Comparison of ENCODE assay signal across 15 cellular contexts in the genomic region with DNA sequence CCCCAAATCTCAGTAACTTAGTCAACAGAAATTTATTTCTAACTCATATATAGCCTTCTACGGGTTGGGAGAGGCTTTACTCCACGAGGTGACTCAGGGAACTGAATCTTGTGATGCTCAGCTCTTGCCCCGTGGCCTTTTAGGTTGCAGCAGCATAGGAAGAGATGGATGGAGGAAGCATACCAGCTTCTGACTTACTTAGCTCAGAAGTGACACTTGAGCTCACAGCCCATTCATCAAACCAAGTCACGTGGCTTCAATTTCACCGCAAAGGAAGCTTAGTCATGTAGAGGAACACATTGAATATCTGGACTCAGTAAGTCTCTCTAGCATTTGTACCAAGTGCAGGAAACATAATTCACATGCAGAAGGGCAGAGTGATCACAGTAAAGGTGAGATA.
DNase-seq lines count a peak whose midpoint lies in the region; ATAC-seq, FAIRE-seq and TF ChIP-seq lines count a peak whose summit lies in the region.
"Had no signal": no experiment of that assay in that cellular context is flagged by ENCODE, and none has a peak within 500 bp of the region (broad histone marks: within the 10 kb centered on the region; RNA-seq: fewer than 3 reads in every experiment).

No MANE protein-coding gene starts in this region.

- dilution Hi-C loops in IMR-90 (cut with HindIII; ENCODE audit: low sequenced_read_pairs, unreplicated experiment): no loop called here

- H3K9ac ChIP-seq in IMR-90 (ENCODE audit: low read depth, low read length) (no peak overlapping the region), kidney (ENCODE audit: low read length in 2 of 2) (no peak overlapping the region)

- H3K4me1 ChIP-seq in IMR-90 (ENCODE audit: control insufficient read depth, insufficient read depth, low read length) (peaks cover 4% of the 10 kb centered on the region; the same call in 1 of the 2 replicates), kidney (ENCODE audit: control insufficient read depth in 1 of 2, insufficient read depth in 1 of 2, low read depth in 1 of 2, low read length in 2 of 2) (no peaks in the 10 kb centered on the region)
- H3K4me1 ChIP-seq: stomach had no signal

- no peak overlapping the region for H3K14ac ChIP-seq in IMR-90 (replicated peaks; ENCODE audit: low read depth, low read length)

- intact Hi-C loops in IMR-90 (cut with micrococcal nuclease): no loop called here
- intact Hi-C loops in kidney (cut with DNase I): no loop called here
- intact Hi-C loops in CD14-positive monocyte (cut with micrococcal nuclease): no loop called here

- no peak overlapping the region for H3K4me2 ChIP-seq in IMR-90 (ENCODE audit: low read depth, low read length)

- no peak overlapping the region for H4K5ac ChIP-seq in IMR-90 (ENCODE audit: low read depth, low read length)

- peak overlapping the region; percentile 1 for H2AFZ ChIP-seq in IMR-90 (replicated peaks; ENCODE audit: low read length, poor library complexity)

- H4K20me1 ChIP-seq in IMR-90 (ENCODE audit: insufficient read depth, low read length): no peaks in the 10 kb centered on the region

- no peaks in the 10 kb centered on the region for H3K27me3 Mint-ChIP-seq in CD14-positive monocyte (ENCODE audit: low read depth in 3 of 3)
- H3K27me3 Mint-ChIP-seq: CD8-positive, alpha-beta memory T cell; IgD-negative memory B cell had no signal

- H3K27me3 ChIP-seq in IMR-90 (ENCODE audit: control insufficient read depth, insufficient read depth, low read length): no peaks in the 10 kb centered on the region
- H3K27me3 ChIP-seq: stomach had no signal

- no peak overlapping the region; the same call in 1 of the 2 replicates for H3K56ac ChIP-seq in IMR-90 (ENCODE audit: extremely low read depth, insufficient read depth, low read length)

- BruUV-seq in IMR-90 (replicated peaks; lab: Mats Ljungman, UMichigan): no TSS peak

- H4K8ac ChIP-seq in IMR-90 (ENCODE audit: low read depth in 2 of 2, low read length in 2 of 2): peak overlapping the region in 1 of 2 experiments; percentile 95; a peak in 3 of 4 replicates

- H2BK20ac ChIP-seq in IMR-90 (ENCODE audit: low read depth, low read length): peak overlapping the region; percentile 91; the same call in 1 of the 2 replicates

- no peaks in the 10 kb centered on the region for H3K4me1 Mint-ChIP-seq in CD14-positive monocyte
- H3K4me1 Mint-ChIP-seq: CD8-positive, alpha-beta memory T cell; IgD-negative memory B cell had no signal

- H3K27ac Mint-ChIP-seq in CD14-positive monocyte: no peak overlapping the region
- H3K27ac Mint-ChIP-seq: CD8-positive, alpha-beta memory T cell; IgD-negative memory B cell had no signal

- TF ChIP-seq CTCF in IMR-90 (conservative IDR thresholded peaks at IDR 0.05; ENCODE audit: low read depth, low read length) (no peak), kidney (IDR thresholded peaks at IDR 0.05; ENCODE audit: borderline replicate concordance, extremely low read depth, insufficient read depth) (no peak), CD14-positive monocyte (IDR thresholded peaks at IDR 0.05) (no peak)

- H3K4me3 Mint-ChIP-seq in CD14-positive monocyte: no peak overlapping the region
- H3K4me3 Mint-ChIP-seq: IgD-negative memory B cell had no signal

- no CpG with 5 or more reads among the region's 5 CpGs for WGBS in IMR-90 (ENCODE audit: extremely low coverage in 2 of 2, insufficient read length in 1 of 2), 2 experiments

- peaks cover 0 to 4% of the 10 kb centered on the region in 2 experiments; a peak in 1 of 4 replicates for H3K79me1 ChIP-seq in IMR-90 (ENCODE audit: low read depth in 1 of 2, low read length in 2 of 2)

- peak overlapping the region; percentile 98 for H2BK5ac ChIP-seq in IMR-90 (ENCODE audit: low read depth, low read length, poor library complexity, severe bottlenecking)

- no peak for FAIRE-seq in kidney (lab: Jason Lieb, UNC)
- FAIRE-seq: H1 had no signal

- H2AK9ac ChIP-seq in IMR-90 (replicated peaks; ENCODE audit: low read depth, low read length, poor library complexity): no peak overlapping the region

- CTCF ChIA-PET in IMR-90 (lab: Yijun Ruan, JAX): interaction anchor here (1.0 kb wide), 1 partner anchor 12 kb away, joined by 5 read pairs; no protein-coding TSS in a partner anchor

- peak; percentile 82 for ATAC-seq in IMR-90 (ENCODE audit: low read depth)
- ATAC-seq in HG03025 (IDR thresholded peaks at IDR 0.05; ENCODE audit: low FRiP score, unreplicated experiment): no peak
- ATAC-seq: Panc1 had no signal

- H3K27ac ChIP-seq in IMR-90 (ENCODE audit: insufficient read depth, low read length): no peak overlapping the region
- no peak overlapping the region for H3K27ac ChIP-seq in kidney (ENCODE audit: low read depth in 2 of 2, low read length in 2 of 2)
- H3K27ac ChIP-seq: stomach had no signal

- peak; percentile 90 for DNase-seq in EH (ENCODE audit: low read depth)
- peak; percentile 99 for DNase-seq in IMR-90
- DNase-seq in SW480 (ENCODE audit: low spot score): peak; percentile 7
- DNase-seq in glomerular endothelial cell (ENCODE audit: extremely low read depth, low read depth, low spot score): peak; percentile 65
- DNase-seq in kidney: no peak
- no peak for DNase-seq in CD14-positive monocyte (ENCODE audit: low spot score)
- no peak for DNase-seq in T-helper 1 cell
- DNase-seq: CD8-positive, alpha-beta memory T cell; retina; stomach; T-helper 9 cell had no signal

- H2BK120ac ChIP-seq in IMR-90 (ENCODE audit: low read depth, low read length): peak overlapping the region; percentile 95; the same call in 1 of the 2 replicates

- TF ChIP-seq POLR2A in IMR-90 (IDR thresholded peaks at IDR 0.05; ENCODE audit: low read depth, low read length): peak; percentile 52; the same call in 1 of the 2 replicates

- no peak overlapping the region; the same call in 1 of the 2 replicates for H3K23ac ChIP-seq in IMR-90 (ENCODE audit: low read depth, low read length)

- no peak overlapping the region for H3K4me3 ChIP-seq in IMR-90 (ENCODE audit: insufficient read depth, low read depth, low read length)
- no peak overlapping the region for H3K4me3 ChIP-seq in kidney (ENCODE audit: low read length in 2 of 2)
- H3K4me3 ChIP-seq: stomach had no signal

- TF ChIP-seq RAD21 in IMR-90 (IDR thresholded peaks at IDR 0.05; ENCODE audit: low read length): no peak; the same call in 1 of the 2 replicates

- no peaks in the 10 kb centered on the region for H3K9me1 ChIP-seq in IMR-90 (ENCODE audit: insufficient read depth, low read length)

- no peaks in the 10 kb centered on the region for H3K36me3 ChIP-seq in IMR-90 (ENCODE audit: control insufficient read depth, insufficient read depth, low read length)
- no peaks in the 10 kb centered on the region for H3K36me3 ChIP-seq in kidney (ENCODE audit: control insufficient read depth in 1 of 2, insufficient read depth in 2 of 2, low read length in 2 of 2)
- H3K36me3 ChIP-seq: stomach had no signal

- H4K91ac ChIP-seq in IMR-90 (ENCODE audit: insufficient read depth, low read depth, low read length): no peak overlapping the region

- no peak overlapping the region for H2BK15ac ChIP-seq in IMR-90 (ENCODE audit: low read depth, low read length)

- H3K36me3 Mint-ChIP-seq in CD14-positive monocyte: no peaks in the 10 kb centered on the region
- H3K36me3 Mint-ChIP-seq: CD8-positive, alpha-beta memory T cell; IgD-negative memory B cell had no signal

- peaks cover 6% of the 10 kb centered on the region for H3K9me3 ChIP-seq in IMR-90 (ENCODE audit: control insufficient read depth, insufficient read depth, low read length)
- H3K9me3 ChIP-seq in kidney (ENCODE audit: control insufficient read depth in 1 of 2, low read length in 2 of 2): no peaks in the 10 kb centered on the region
- H3K9me3 ChIP-seq: stomach had no signal

- in situ Hi-C loops in IMR-90 (cut with MboI; ENCODE audit: low sequenced_read_pairs): loop anchor here (25.0 kb wide), 1 partner anchor 1375 kb away; the partner anchor contains the start of gene TICAM2

- H3K9me3 Mint-ChIP-seq in CD14-positive monocyte: peaks cover 0 to 10% (median 3%) of the 10 kb centered on the region in 7 donors

- no peak overlapping the region for H3K4ac ChIP-seq in IMR-90 (ENCODE audit: low read depth, low read length)

- no peak overlapping the region for H2AK5ac ChIP-seq in IMR-90 (ENCODE audit: low read depth, low read length)

- no peak overlapping the region; the same call in 1 of the 2 replicates for H3K18ac ChIP-seq in IMR-90 (ENCODE audit: low read depth, low read length)

- POLR2A ChIA-PET in IMR-90 (lab: Charles Lee; ENCODE audit: unreplicated experiment): interaction anchor here (0.8 kb wide), 1 partner anchor 12 kb away, joined by 3 read pairs; no protein-coding TSS in a partner anchor

TF ChIP-seq in IMR-90, 13 proteins besides CTCF, POLR2A, EP300 and RAD21 (continues in another document):
- TF ChIP-seq RCOR1 (IDR thresholded peaks at IDR 0.05; ENCODE audit: insufficient replicate concordance, low read length): peak; percentile 64
- no peak for TF ChIP-seq FOS (IDR thresholded peaks at IDR 0.05; ENCODE audit: low read depth, low read length)
- 0 out of 2 replicates have a peak, but pooled peaks have one; percentile 6 for TF ChIP-seq MXI1 (IDR thresholded peaks at IDR 0.05; ENCODE audit: borderline replicate concordance, low read depth, low read length)
- peak; percentile 85 for TF ChIP-seq BHLHE40 (IDR thresholded peaks at IDR 0.05; ENCODE audit: low read depth, low read length)
- no peak for TF ChIP-seq MAZ (IDR thresholded peaks at IDR 0.05; ENCODE audit: borderline replicate concordance, low read depth, low read length)
- no peak for TF ChIP-seq RFX5 (IDR thresholded peaks at IDR 0.05; ENCODE audit: low read depth, low read length)
- peak; percentile 74 for TF ChIP-seq CEBPB (IDR thresholded peaks at IDR 0.05; ENCODE audit: low read depth, low read length)
- TF ChIP-seq SMC3 (IDR thresholded peaks at IDR 0.05; ENCODE audit: low read depth, low read length): no peak
- peak; percentile 25; the same call in 1 of the 2 replicates for TF ChIP-seq MAFK (IDR thresholded peaks at IDR 0.05; ENCODE audit: low read depth, low read length)
- peak; percentile 93 for TF ChIP-seq USF2 (IDR thresholded peaks at IDR 0.05; ENCODE audit: low read depth, low read length)

Comparison
In these comparisons a context has a peak if more than half of its experiments do, and no peak if none do; other contexts are left out.
1. DNase-seq: peak in EH (single experiment), IMR-90 (single experiment), SW480 (single experiment) and glomerular endothelial cell (single experiment); none in kidney (single experiment), CD14-positive monocyte (single experiment) and T-helper 1 cell (0 of 5).